1 cellular context compared by ENCODE assay signal in genomic region chr9:35790025-35790384, GRCh38.
TF ChIP-seq lines count a peak whose summit lies in the region.

No MANE protein-coding gene starts in this region.

TF ChIP-seq in HCT116, 20 proteins besides CTCF, POLR2A, EP300 and RAD21 (continued from another document):
- TF ChIP-seq ZBTB33 (IDR thresholded peaks at IDR 0.05; ENCODE audit: extremely low read depth, insufficient replicate concordance, low read length) (no peak), EZH2phosphoT487 (IDR thresholded peaks at IDR 0.05; ENCODE audit: borderline replicate concordance) (no peak), SIN3A (IDR thresholded peaks at IDR 0.05; ENCODE audit: low read depth) (no peak), ELF1 (IDR thresholded peaks at IDR 0.05; ENCODE audit: borderline replicate concordance, low read depth) (no peak), REST (IDR thresholded peaks at IDR 0.05; ENCODE audit: low read depth) (no peak), ZFX (IDR thresholded peaks at IDR 0.05) (no peak), MAX (IDR thresholded peaks at IDR 0.05) (no peak), POLR2AphosphoS5 (IDR thresholded peaks at IDR 0.05; ENCODE audit: low read depth, low read length) (no peak)
